In the genomic region with DNA sequence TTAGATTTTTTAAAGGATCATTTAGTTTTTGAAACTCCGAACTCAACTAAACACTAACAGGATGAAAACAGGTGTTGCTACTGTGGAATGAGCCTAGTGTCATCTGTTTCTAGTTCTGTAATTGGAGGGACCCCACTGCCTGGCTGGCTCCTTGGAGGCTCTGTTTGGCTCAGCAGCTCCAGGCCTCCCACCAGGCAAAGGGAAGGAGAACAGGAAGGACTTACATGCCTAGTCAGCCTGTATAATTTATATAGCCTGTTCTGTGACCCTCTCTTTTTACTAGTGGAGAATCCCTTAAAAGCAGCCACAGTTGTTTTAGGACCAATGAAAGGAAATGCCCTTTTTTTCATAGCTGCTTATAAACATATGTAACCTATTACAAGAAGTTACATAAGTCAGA, we compare ENCODE assay signal across 28 cellular contexts.
"Had no signal": no experiment of that assay in that cellular context is flagged by ENCODE, and none has a peak within 500 bp of the region (broad histone marks: within the 10 kb centered on the region; RNA-seq: fewer than 3 reads in every experiment).

No MANE protein-coding gene starts in this region.

- ATAC-seq: activated CD4-positive, alpha-beta T cell treated with anti-CD3 and anti-CD28 coated beads for 36 hours; activated CD8-positive, alpha-beta memory T cell treated with anti-CD3 and anti-CD28 coated beads, Interleukin-2, amount 10 ng/mL, durations not matched to agents 7 days and 5 days; activated CD8-positive, alpha-beta T cell treated with anti-CD3 and anti-CD28 coated beads, Interleukin-2, amount 10 ng/mL, durations not matched to agents 7 days and 5 days; activated naive CD4-positive, alpha-beta T cell treated with anti-CD3 and anti-CD28 coated beads, Interleukin-2, amount 50 U/mL, for 72 hours; effector memory CD8-positive, alpha-beta T cell; foreskin keratinocyte; gastrocnemius medialis; heart right ventricle had no signal

- H3K9me3 ChIP-seq: ascending aorta, breast epithelium, esophagus squamous epithelium, gastrocnemius medialis, heart right ventricle had no signal

- H3K4me1 ChIP-seq: ascending aorta, breast epithelium, esophagus squamous epithelium, foreskin keratinocyte, gastrocnemius medialis had no signal

- DNase-seq: activated CD4-positive, alpha-beta memory T cell treated with anti-CD3 and anti-CD28 coated beads for 36 hours; activated CD4-positive, alpha-beta T cell treated with anti-CD3 and anti-CD28 coated beads for 36 hours; activated CD4-positive, alpha-beta T cell treated with anti-CD3 and anti-CD28 coated beads, Interleukin-2, amount 10 ng/mL, durations not matched to agents 24 days and 14 days; activated CD4-positive, CD25-positive, alpha-beta regulatory T cell; activated CD4-positive, CD25-positive, alpha-beta regulatory T cell treated with anti-CD3 and anti-CD28 coated beads, Interleukin-2, amount 50 U/mL, for 72 hours; activated CD8-positive, alpha-beta memory T cell treated with anti-CD3 and anti-CD28 coated beads, Interleukin-2, amount 10 ng/mL, durations not matched to agents 7 days and 5 days; activated CD8-positive, alpha-beta memory T cell treated with anti-CD3 and anti-CD28 coated beads, Interleukin-2, amount 50 U/mL, for 4 hours; activated CD8-positive, alpha-beta T cell treated with anti-CD3 and anti-CD28 coated beads, Interleukin-2, amount 10 ng/mL, durations not matched to agents 7 days and 5 days; activated gamma-delta T cell; activated naive CD4-positive, alpha-beta T cell; activated naive CD4-positive, alpha-beta T cell treated with anti-CD3 and anti-CD28 coated beads, Interleukin-2, amount 10 ng/mL, durations not matched to agents 7 days and 5 days; activated naive CD8-positive, alpha-beta T cell treated with anti-CD3 and anti-CD28 coated beads, Interleukin-2, amount 10 ng/mL, durations not matched to agents 7 days and 5 days; activated T-cell treated with anti-CD3 and anti-CD28 coated beads, Interleukin-2, amount 50 U/mL, for 1 hour; activated T-cell treated with anti-CD3 and anti-CD28 coated beads, Interleukin-2, amount 50 U/mL, for 48 hours; central memory CD4-positive, alpha-beta T cell; dorsolateral prefrontal cortex; effector memory CD8-positive, alpha-beta T cell; erythroblast; esophagus squamous epithelium; foreskin keratinocyte; gastrocnemius medialis; heart right ventricle; T-helper 2 cell had no signal

- H3K27me3 ChIP-seq: ascending aorta, breast epithelium, cardiac muscle cell, dorsolateral prefrontal cortex, esophagus squamous epithelium, foreskin keratinocyte, gastrocnemius medialis, heart right ventricle had no signal

- H3K4me3 ChIP-seq: ascending aorta, breast epithelium, cardiac muscle cell, coronary artery, dorsolateral prefrontal cortex, esophagus squamous epithelium, gastrocnemius medialis, heart right ventricle had no signal

- H3K27ac ChIP-seq: ascending aorta, breast epithelium, cardiac muscle cell, coronary artery, dorsolateral prefrontal cortex, esophagus squamous epithelium, foreskin keratinocyte, gastrocnemius medialis, heart right ventricle had no signal

- H3K36me3 ChIP-seq: breast epithelium had no signal
